ENCODE assay signal across 20 cellular contexts in genomic region chr1:224387943-224388342, GRCh38. TPM values are rescaled to one million over a fixed set of nuclear protein-coding genes. Genes with fewer than 3 reads are reported as not detected.
DNase-seq lines count a peak whose midpoint lies in the region; ATAC-seq and TF ChIP-seq lines count a peak whose summit lies in the region.
"Had no signal": no experiment of that assay in that cellular context is flagged by ENCODE, and none has a peak within 500 bp of the region (broad histone marks: within the 10 kb centered on the region; RNA-seq: fewer than 3 reads in every experiment).

No MANE protein-coding gene starts in this region.

- H3K27me3 Mint-ChIP-seq in CD4-positive, alpha-beta T cell = no peaks in the 10 kb centered on the region
- no peaks in the 10 kb centered on the region for H3K27me3 Mint-ChIP-seq in CD8-positive, alpha-beta memory T cell
- H3K27me3 Mint-ChIP-seq in activated CD4-positive, alpha-beta memory T cell treated with anti-CD3 and anti-CD28 coated beads for 36 hours = no peaks in the 10 kb centered on the region
- H3K27me3 Mint-ChIP-seq in effector memory CD8-positive, alpha-beta T cell = no peaks in the 10 kb centered on the region
- H3K27me3 Mint-ChIP-seq: activated CD8-positive, alpha-beta memory T cell treated with anti-CD3 and anti-CD28 coated beads, Interleukin-2, amount 10 ng/mL, durations not matched to agents 7 days and 5 days had no signal

- H3K9me3 Mint-ChIP-seq in CD4-positive, alpha-beta T cell = no peaks in the 10 kb centered on the region
- H3K9me3 Mint-ChIP-seq in CD8-positive, alpha-beta memory T cell = no peaks in the 10 kb centered on the region
- H3K9me3 Mint-ChIP-seq in activated CD4-positive, alpha-beta memory T cell treated with anti-CD3 and anti-CD28 coated beads for 36 hours = no peaks in the 10 kb centered on the region
- H3K9me3 Mint-ChIP-seq in effector memory CD8-positive, alpha-beta T cell = no peaks in the 10 kb centered on the region
- H3K9me3 Mint-ChIP-seq: CD14-positive monocyte, nephron had no signal

- no peak for DNase-seq in CD4-positive, alpha-beta T cell
- DNase-seq in CD8-positive, alpha-beta memory T cell = no peak
- no peak for DNase-seq in activated CD4-positive, alpha-beta memory T cell treated with anti-CD3 and anti-CD28 coated beads for 36 hours
- no peak for DNase-seq in effector memory CD8-positive, alpha-beta T cell
- DNase-seq in DMS114 treated with DMSO at 0.1 percent for 48 hours (lab: John Stamatoyannopoulos, UW; ENCODE audit: unreplicated experiment) (no peak), DMS 273 (lab: John Stamatoyannopoulos, UW; ENCODE audit: unreplicated experiment) (no peak), NCI-H2029 treated with DMSO at 0.1 percent for 48 hours (lab: John Stamatoyannopoulos, UW) (no peak)
- DNase-seq: activated CD4-positive, alpha-beta T cell treated with anti-CD3 and anti-CD28 coated beads for 1 hour; activated CD8-positive, alpha-beta memory T cell treated with anti-CD3 and anti-CD28 coated beads, Interleukin-2, amount 10 ng/mL, durations not matched to agents 7 days and 5 days; activated effector memory CD4-positive, alpha-beta T cell treated with Interleukin-2 at 50 U/mL for 16 hours; GOT3; left ventricle myocardium inferior; MG63; NCI-H1417 treated with DMSO at 0.1 percent for 48 hours; NK-92 treated with Interleukin-12 subunit alpha and Interleukin-12 subunit beta, amount 100 ng/mL, for 24 hours; PC-9; right lobe of liver; Right ventricle myocardium superior had no signal

- H3K36me3 Mint-ChIP-seq in CD4-positive, alpha-beta T cell (ENCODE audit: low read depth) = peaks cover 77% of the 10 kb centered on the region
- peaks cover 7 to 75% (median 18%) of the 10 kb centered on the region in 3 donors for H3K36me3 Mint-ChIP-seq in CD8-positive, alpha-beta memory T cell
- H3K36me3 Mint-ChIP-seq in activated CD4-positive, alpha-beta memory T cell treated with anti-CD3 and anti-CD28 coated beads for 36 hours = peaks cover 37% of the 10 kb centered on the region
- peaks cover 77% of the 10 kb centered on the region for H3K36me3 Mint-ChIP-seq in effector memory CD8-positive, alpha-beta T cell (ENCODE audit: insufficient read depth)

- H3K4me3 ChIP-seq in CD8-positive, alpha-beta memory T cell (ENCODE audit: low read length) = no peak overlapping the region
- H3K4me3 ChIP-seq: left ventricle myocardium inferior, MG63, PC-9, right lobe of liver had no signal

- no peak for TF ChIP-seq CTCF in CD4-positive, alpha-beta T cell (IDR thresholded peaks at IDR 0.05)

- intact Hi-C loops in CD4-positive, alpha-beta T cell (cut with DNase I, micrococcal nuclease) = loop anchor here in 1 of 2 experiments (5.0 kb wide), 1 partner anchor 34 kb away; no protein-coding TSS in a partner anchor
- intact Hi-C loops in activated CD4-positive, alpha-beta memory T cell treated with anti-CD3 and anti-CD28 coated beads for 36 hours (cut with micrococcal nuclease) = loop anchor here (1.0 to 10.0 kb wide), 2 partner anchors 11 to 53 kb away; partner anchors contain the start of gene NVL

- H3K36me3 ChIP-seq in CD8-positive, alpha-beta memory T cell (ENCODE audit: insufficient read depth, low read length) = peaks cover 6% of the 10 kb centered on the region

- ATAC-seq in CD4-positive, alpha-beta T cell (ENCODE audit: poor library complexity) = no peak
- no peak for ATAC-seq in effector memory CD8-positive, alpha-beta T cell (replicated peaks)
- ATAC-seq: right lobe of liver had no signal

- H3K27ac Mint-ChIP-seq in CD4-positive, alpha-beta T cell = peak overlapping the region; percentile 74
- peak overlapping the region in 7 of 8 donors; percentile 6 to 93 (median 79) for H3K27ac Mint-ChIP-seq in CD8-positive, alpha-beta memory T cell
- peak overlapping the region; percentile 40 for H3K27ac Mint-ChIP-seq in activated CD4-positive, alpha-beta memory T cell treated with anti-CD3 and anti-CD28 coated beads for 36 hours
- H3K27ac Mint-ChIP-seq in effector memory CD8-positive, alpha-beta T cell = peak overlapping the region; percentile 32 to 53
- H3K27ac Mint-ChIP-seq: CD14-positive monocyte, nephron had no signal

- H3K4me1 ChIP-seq in CD8-positive, alpha-beta memory T cell (ENCODE audit: insufficient read depth, low read length) = peaks cover 30% of the 10 kb centered on the region

- peaks cover 50% of the 10 kb centered on the region for H3K4me1 Mint-ChIP-seq in CD4-positive, alpha-beta T cell (ENCODE audit: low read depth)
- peaks cover 35 to 52% (median 48%) of the 10 kb centered on the region in 3 donors for H3K4me1 Mint-ChIP-seq in CD8-positive, alpha-beta memory T cell
- peaks cover 44% of the 10 kb centered on the region for H3K4me1 Mint-ChIP-seq in activated CD4-positive, alpha-beta memory T cell treated with anti-CD3 and anti-CD28 coated beads for 36 hours (ENCODE audit: low read depth)
- peaks cover 8 to 23% of the 10 kb centered on the region in 2 donors for H3K4me1 Mint-ChIP-seq in effector memory CD8-positive, alpha-beta T cell (ENCODE audit: low read depth in 2 of 2)

- CTCF ChIA-PET in CD4-positive, alpha-beta T cell (lab: Charles Lee) = interaction anchor here (0.6 to 1.2 kb wide), 6 partner anchors 9 to 70 kb away, joined by 3 to 7 read pairs (median 3); no protein-coding TSS in a partner anchor
- CTCF ChIA-PET in CD8-positive, alpha-beta memory T cell (lab: Charles Lee) = interaction anchor here (1.4 kb wide), 1 partner anchor 17 kb away, joined by 3 read pairs; no protein-coding TSS in a partner anchor
- CTCF ChIA-PET in activated CD4-positive, alpha-beta memory T cell treated with anti-CD3 and anti-CD28 coated beads for 36 hours (lab: Charles Lee) = interaction anchor here (0.7 kb wide), 1 partner anchor 243 kb away, joined by 3 read pairs; no protein-coding TSS in a partner anchor

- H3K4me3 Mint-ChIP-seq in CD4-positive, alpha-beta T cell = no peak overlapping the region
- H3K4me3 Mint-ChIP-seq in CD8-positive, alpha-beta memory T cell = peak overlapping the region in 2 of 7 donors; percentile 43 to 63
- no peak overlapping the region for H3K4me3 Mint-ChIP-seq in activated CD4-positive, alpha-beta memory T cell treated with anti-CD3 and anti-CD28 coated beads for 36 hours
- H3K4me3 Mint-ChIP-seq in effector memory CD8-positive, alpha-beta T cell = no peak overlapping the region
- H3K4me3 Mint-ChIP-seq: activated CD8-positive, alpha-beta memory T cell treated with anti-CD3 and anti-CD28 coated beads, Interleukin-2, amount 10 ng/mL, durations not matched to agents 7 days and 5 days; CD14-positive monocyte; nephron had no signal

- H3K27me3 ChIP-seq in CD4-positive, alpha-beta T cell (ENCODE audit: control insufficient read depth, insufficient read depth, low read length) = no peaks in the 10 kb centered on the region
- no peaks in the 10 kb centered on the region for H3K27me3 ChIP-seq in CD8-positive, alpha-beta memory T cell (ENCODE audit: insufficient read depth, low read length, poor library complexity, severe bottlenecking)
- H3K27me3 ChIP-seq: MG63, right lobe of liver had no signal

- POLR2A ChIA-PET in CD4-positive, alpha-beta T cell (lab: Charles Lee) = interaction anchor here (1.0 to 2.9 kb wide), 6 partner anchors 8 to 274 kb away, joined by 3 to 17 read pairs (median 4); partner anchors contain the start of genes FBXO28 and NVL
- POLR2A ChIA-PET in CD8-positive, alpha-beta memory T cell (lab: Charles Lee) = no interaction called here
- POLR2A ChIA-PET in activated CD4-positive, alpha-beta memory T cell treated with anti-CD3 and anti-CD28 coated beads for 36 hours (lab: Charles Lee) = interaction anchor here (0.9 to 1.1 kb wide), 4 partner anchors 13 to 69 kb away, joined by 3 to 5 read pairs (median 3); partner anchors contain the start of gene WDR26

- H3K9me3 ChIP-seq in CD4-positive, alpha-beta T cell (ENCODE audit: control insufficient read depth, low read length) = no peaks in the 10 kb centered on the region
- H3K9me3 ChIP-seq in CD8-positive, alpha-beta memory T cell (ENCODE audit: low read length) = no peaks in the 10 kb centered on the region
- H3K9me3 ChIP-seq: left ventricle myocardium inferior, MG63, right lobe of liver had no signal

- H3K27ac ChIP-seq in CD4-positive, alpha-beta T cell (ENCODE audit: low read depth, low read length) = peak overlapping the region; percentile 34
- H3K27ac ChIP-seq in CD8-positive, alpha-beta memory T cell (ENCODE audit: low read depth, low read length) = peak overlapping the region; percentile 25
- H3K27ac ChIP-seq: right lobe of liver had no signal

RNA-seq across cellular contexts. Expression of gene CNIH4, which starts 31.3 kb away (rescaled TPM):
- total RNA-seq in CD4-positive, alpha-beta T cell = 10 to 100 TPM; 31.2 to 33.6 TPM
- total RNA-seq in CD8-positive, alpha-beta memory T cell = 10 to 100 TPM; 45.7 to 53.9 TPM
- 49.3 TPM for polyA plus RNA-seq in CD8-positive, alpha-beta memory T cell
- 10 to 100 TPM; 48.3 to 51.6 TPM for total RNA-seq in activated CD4-positive, alpha-beta memory T cell treated with anti-CD3 and anti-CD28 coated beads for 36 hours

RNA-seq across cellular contexts. Expression of gene WDR26, which starts 46.7 kb away (rescaled TPM):
- total RNA-seq in CD4-positive, alpha-beta T cell = 100 to 1,000 TPM; 173 to 176 TPM
- 10 to 100 TPM; 65.8 to 66.1 TPM for total RNA-seq in CD8-positive, alpha-beta memory T cell
- 5.6 TPM for polyA plus RNA-seq in CD8-positive, alpha-beta memory T cell
- 10 to 100 TPM; 69.2 to 72.2 TPM for total RNA-seq in activated CD4-positive, alpha-beta memory T cell treated with anti-CD3 and anti-CD28 coated beads for 36 hours

RNA-seq across cellular contexts. Expression of gene NVL, which starts 58.0 kb away (rescaled TPM):
- 10 to 100 TPM; 14.9 to 18.5 TPM for total RNA-seq in CD4-positive, alpha-beta T cell
- 10 to 100 TPM; 41.6 to 46.5 TPM for total RNA-seq in CD8-positive, alpha-beta memory T cell
- 23.0 TPM for polyA plus RNA-seq in CD8-positive, alpha-beta memory T cell
- total RNA-seq in activated CD4-positive, alpha-beta memory T cell treated with anti-CD3 and anti-CD28 coated beads for 36 hours = 10 to 100 TPM; 32.5 to 38.0 TPM
